ENCODE assay signal across 1 cellular context in genomic region chr16:84467709-84468108, GRCh38.
TF ChIP-seq lines count a peak whose summit lies in the region.

No MANE protein-coding gene starts in this region.

TF ChIP-seq in WTC11, 78 proteins besides CTCF, POLR2A, EP300 and RAD21:
- TF ChIP-seq ZNF532 (CRISPR knock-in tag; IDR thresholded peaks at IDR 0.05; ENCODE audit: borderline replicate concordance) (no peak), ZBTB43 (CRISPR knock-in tag; IDR thresholded peaks at IDR 0.05) (no peak), CDX4 (CRISPR knock-in tag; IDR thresholded peaks at IDR 0.05; ENCODE audit: borderline replicate concordance) (no peak), GTF2I (CRISPR knock-in tag; conservative IDR thresholded peaks at IDR 0.05) (peak; percentile 74; the same call in 1 of the 2 replicates), FOXP1 (CRISPR knock-in tag; IDR thresholded peaks at IDR 0.05; ENCODE audit: borderline replicate concordance) (no peak), USF2 (CRISPR knock-in tag; IDR thresholded peaks at IDR 0.05) (no peak), RORB (CRISPR knock-in tag; IDR thresholded peaks at IDR 0.05) (no peak), ZNF232 (CRISPR knock-in tag; IDR thresholded peaks at IDR 0.05) (no peak)
